ENCODE assay signal across 29 cellular contexts in the genomic region with DNA sequence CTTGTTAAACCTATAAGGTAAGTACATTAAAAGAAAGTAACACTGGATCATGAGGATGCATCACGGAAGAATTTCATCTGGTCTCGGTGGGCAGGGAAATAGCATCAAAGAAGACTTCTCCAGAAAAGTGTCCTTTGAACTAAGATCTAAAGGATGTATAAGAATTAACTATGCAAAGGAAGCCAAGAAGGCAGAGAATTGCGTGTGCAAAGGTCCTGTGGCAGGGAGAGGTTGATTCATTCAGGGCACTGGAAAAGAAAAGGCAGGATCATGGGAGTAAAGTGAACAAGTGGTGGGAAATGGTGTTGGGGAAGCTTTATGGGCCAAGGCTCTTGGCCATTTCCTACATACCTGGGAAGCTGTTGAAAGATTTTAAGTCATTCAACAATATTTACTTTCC.
"Had no signal": no experiment of that assay in that cellular context is flagged by ENCODE, and none has a peak within 500 bp of the region (broad histone marks: within the 10 kb centered on the region; RNA-seq: fewer than 3 reads in every experiment).

No MANE protein-coding gene starts in this region.

- H3K9me3 Mint-ChIP-seq: immature natural killer cell; natural killer cell; neural progenitor cell; stimulated activated memory B cell treated with anti-CD40 and anti-IgM and Interleukin-4, amounts not matched to agents 10 μg/mL and 1 μg/mL and 100 μg/mL, for 72 hours; stimulated activated naive CD8-positive, alpha-beta T cell treated with anti-CD3 and anti-CD28 coated beads, Interleukin-15, amount 100 ng/mL, for 72 hours had no signal

- ATAC-seq: left colon; left lung; lower lobe of right lung; natural killer cell; right lobe of liver; stimulated activated memory B cell treated with anti-CD40 and anti-IgM and Interleukin-4, amounts not matched to agents 10 μg/mL and 1 μg/mL and 100 μg/mL, for 72 hours; stimulated activated naive CD8-positive, alpha-beta T cell treated with anti-CD3 and anti-CD28 coated beads, Interleukin-15, amount 100 ng/mL, for 72 hours had no signal

- H3K79me2 ChIP-seq: parathyroid adenoma had no signal

- H3K4me3 ChIP-seq: left lung, lower lobe of right lung, neural progenitor cell, right atrium auricular region, right lobe of liver, smooth muscle cell, tibial nerve, uterus had no signal

- H3K36me3 ChIP-seq: left lung, lower lobe of right lung, neural progenitor cell, neutrophil, right atrium auricular region, right lobe of liver, tibial nerve, uterus had no signal

- H3K4me2 ChIP-seq: neural progenitor cell, smooth muscle cell had no signal

- FAIRE-seq: islet of Langerhans, kidney had no signal

- H3K36me3 Mint-ChIP-seq: natural killer cell; neural progenitor cell; stimulated activated memory B cell treated with anti-CD40 and anti-IgM and Interleukin-4, amounts not matched to agents 10 μg/mL and 1 μg/mL and 100 μg/mL, for 72 hours; type B pancreatic cell had no signal

- H3K27ac Mint-ChIP-seq: nephron progenitor cell; neural progenitor cell; stimulated activated memory B cell treated with anti-CD40 and anti-IgM and Interleukin-4, amounts not matched to agents 10 μg/mL and 1 μg/mL and 100 μg/mL, for 72 hours; type B pancreatic cell had no signal

- H3K4me3 Mint-ChIP-seq: immature natural killer cell; natural killer cell; nephron progenitor cell; stimulated activated memory B cell treated with anti-CD40 and anti-IgM and Interleukin-4, amounts not matched to agents 10 μg/mL and 1 μg/mL and 100 μg/mL, for 72 hours; stimulated activated naive CD8-positive, alpha-beta T cell treated with anti-CD3 and anti-CD28 coated beads, Interleukin-15, amount 100 ng/mL, for 72 hours; type B pancreatic cell had no signal

- H3K27ac ChIP-seq: left lung, lower lobe of right lung, neural progenitor cell, neutrophil, parathyroid adenoma, right atrium auricular region, right lobe of liver, tibial nerve, uterus had no signal

- H3K4me1 Mint-ChIP-seq: nephron progenitor cell had no signal

- H2AFZ ChIP-seq: neural progenitor cell, parathyroid adenoma had no signal

- H3K4me1 ChIP-seq: lower lobe of right lung, neural progenitor cell, parathyroid adenoma, right atrium auricular region, right lobe of liver, tibial nerve, uterus had no signal

- DNase-seq: hippocampal formation; immature natural killer cell; kidney; left colon; left lung; lower lobe of right lung; mammary epithelial cell; mesenchymal stem cell; natural killer cell; nephron progenitor cell; occipital lobe; right lobe of liver; stimulated activated CD4-positive, alpha-beta T cell treated with anti-CD3 and anti-CD28 coated beads, Interleukin-1b, Interleukin-23, amount 100 ng/mL, for 48 hours; stimulated activated CD4-positive, alpha-beta T cell treated with anti-CD3 and anti-CD28 coated beads, Interleukin-2, amount 100 ng/mL, for 48 hours; stimulated activated CD4-positive, alpha-beta T cell treated with anti-CD3 and anti-CD28 coated beads, Interleukin-4, amount 100 ng/mL, for 4 hours; stimulated activated CD8-positive, alpha-beta memory T cell treated with anti-CD3 and anti-CD28 coated beads, Interleukin-4, amount 100 ng/mL, for 48 hours; stimulated activated naive CD4-positive, alpha-beta T cell treated with Interleukin-2 at 50 U/mL for 16 hours; stimulated activated naive CD8-positive, alpha-beta T cell treated with anti-CD3 and anti-CD28 coated beads, Interleukin-15, amount 100 ng/mL, for 72 hours; substantia nigra; uterus had no signal

- H3K9ac ChIP-seq: neural progenitor cell, parathyroid adenoma had no signal

- H3K27me3 ChIP-seq: neural progenitor cell, neutrophil, right atrium auricular region, right lobe of liver, tibial nerve, uterus had no signal

- H3K9me3 ChIP-seq: left lung, lower lobe of right lung, neutrophil, right atrium auricular region, right lobe of liver, tibial nerve, uterus had no signal
